ENCODE assay signal across 1 cellular context in genomic region chr10:43105119-43105792, GRCh38.
A peak's percentile ranks its signal among the peaks of the same experiment; 100 is the strongest.
TF ChIP-seq lines count a peak whose summit lies in the region.

No MANE protein-coding gene starts in this region.

TF ChIP-seq in HepG2, 621 proteins besides CTCF, POLR2A, EP300 and RAD21 (continued from another document and continues in another):
- TF ChIP-seq, protein P1, sequence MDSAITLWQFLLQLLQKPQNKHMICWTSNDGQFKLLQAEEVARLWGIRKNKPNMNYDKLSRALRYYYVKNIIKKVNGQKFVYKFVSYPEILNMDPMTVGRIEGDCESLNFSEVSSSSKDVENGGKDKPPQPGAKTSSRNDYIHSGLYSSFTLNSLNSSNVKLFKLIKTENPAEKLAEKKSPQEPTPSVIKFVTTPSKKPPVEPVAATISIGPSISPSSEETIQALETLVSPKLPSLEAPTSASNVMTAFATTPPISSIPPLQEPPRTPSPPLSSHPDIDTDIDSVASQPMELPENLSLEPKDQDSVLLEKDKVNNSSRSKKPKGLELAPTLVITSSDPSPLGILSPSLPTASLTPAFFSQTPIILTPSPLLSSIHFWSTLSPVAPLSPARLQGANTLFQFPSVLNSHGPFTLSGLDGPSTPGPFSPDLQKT (CRISPR knock-in tag; IDR thresholded peaks at IDR 0.05; ENCODE audit: borderline replicate concordance) = no peak
- TF ChIP-seq ZSCAN29 (CRISPR knock-in tag; conservative IDR thresholded peaks at IDR 0.05) (no peak), NFRKB (IDR thresholded peaks at IDR 0.05) (no peak), HDAC2 (CRISPR knock-in tag; IDR thresholded peaks at IDR 0.05) (no peak), IRF1 (CRISPR knock-in tag; IDR thresholded peaks at IDR 0.05; ENCODE audit: low read depth) (no peak), ZNF12 (CRISPR knock-in tag; IDR thresholded peaks at IDR 0.05) (no peak), CHD4 (IDR thresholded peaks at IDR 0.05; ENCODE audit: borderline replicate concordance, low read length) (no peak), ZNF670 (CRISPR knock-in tag; IDR thresholded peaks at IDR 0.05; ENCODE audit: borderline replicate concordance) (0 out of 2 replicates have a peak, but pooled peaks have one; percentile 43), MTF2 (CRISPR knock-in tag; IDR thresholded peaks at IDR 0.05; ENCODE audit: borderline replicate concordance) (no peak), KDM2A (CRISPR knock-in tag; IDR thresholded peaks at IDR 0.05; ENCODE audit: borderline replicate concordance, low read depth) (peak; percentile 85; the same call in 1 of the 2 replicates), NCOR1 (IDR thresholded peaks at IDR 0.05; ENCODE audit: borderline replicate concordance, low read length) (no peak), CENPBD1 (CRISPR knock-in tag; IDR thresholded peaks at IDR 0.05; ENCODE audit: borderline replicate concordance, low read depth) (no peak), SNRNP70 (IDR thresholded peaks at IDR 0.05; ENCODE audit: low read depth, low read length) (no peak), ZZZ3 (CRISPR knock-in tag; IDR thresholded peaks at IDR 0.05; ENCODE audit: borderline replicate concordance) (no peak), ZNF251 (CRISPR knock-in tag; IDR thresholded peaks at IDR 0.05) (no peak), MYNN (CRISPR knock-in tag; IDR thresholded peaks at IDR 0.05; ENCODE audit: low read depth) (no peak), ZNF354B (CRISPR knock-in tag; IDR thresholded peaks at IDR 0.05) (no peak), NPAS2 (CRISPR knock-in tag; IDR thresholded peaks at IDR 0.05; ENCODE audit: borderline replicate concordance) (no peak), CAMTA2 (CRISPR knock-in tag; IDR thresholded peaks at IDR 0.05; ENCODE audit: borderline replicate concordance) (no peak), ZNF781 (CRISPR knock-in tag; IDR thresholded peaks at IDR 0.05; ENCODE audit: borderline replicate concordance, not compliant biosample characterization) (no peak), RXRA (CRISPR knock-in tag; IDR thresholded peaks at IDR 0.05) (0 out of 2 replicates have a peak, but pooled peaks have one; percentile 12), HOXA9 (CRISPR knock-in tag; IDR thresholded peaks at IDR 0.05; ENCODE audit: borderline replicate concordance) (no peak), MXI1 (IDR thresholded peaks at IDR 0.05; ENCODE audit: borderline replicate concordance, low read depth, low read length) (no peak), RBM22 (optimal IDR thresholded peaks at IDR 0.05; ENCODE audit: low read length) (no peak), ARNTL (CRISPR knock-in tag; IDR thresholded peaks at IDR 0.05) (no peak), ZNF749 (CRISPR knock-in tag; IDR thresholded peaks at IDR 0.05; ENCODE audit: borderline replicate concordance) (no peak), IKZF4 (CRISPR knock-in tag; IDR thresholded peaks at IDR 0.05; ENCODE audit: borderline replicate concordance, low read depth, not compliant biosample characterization) (no peak), TMF1 (CRISPR knock-in tag; IDR thresholded peaks at IDR 0.05; ENCODE audit: low read depth) (no peak), TSC22D2 (CRISPR knock-in tag; IDR thresholded peaks at IDR 0.05; ENCODE audit: borderline replicate concordance) (no peak), ASH2L (IDR thresholded peaks at IDR 0.05; ENCODE audit: insufficient read length, low read depth, low read length) (no peak), ZNF543 (CRISPR knock-in tag; IDR thresholded peaks at IDR 0.05) (no peak), BRD4 (CRISPR knock-in tag; IDR thresholded peaks at IDR 0.05) (no peak), ZNF143 (CRISPR knock-in tag; IDR thresholded peaks at IDR 0.05) (no peak; the same call in 1 of the 2 replicates), KAT7 (CRISPR knock-in tag; IDR thresholded peaks at IDR 0.05; ENCODE audit: borderline replicate concordance) (no peak), STAG1 (CRISPR knock-in tag; IDR thresholded peaks at IDR 0.05) (peak; percentile 96), HIVEP1 (CRISPR knock-in tag; IDR thresholded peaks at IDR 0.05) (no peak), KLF11 (CRISPR knock-in tag; IDR thresholded peaks at IDR 0.05) (no peak), NFYC (CRISPR knock-in tag; IDR thresholded peaks at IDR 0.05) (no peak), ZNF292 (CRISPR knock-in tag; IDR thresholded peaks at IDR 0.05; ENCODE audit: borderline replicate concordance, low read depth) (no peak)
- TF ChIP-seq, protein P2, sequence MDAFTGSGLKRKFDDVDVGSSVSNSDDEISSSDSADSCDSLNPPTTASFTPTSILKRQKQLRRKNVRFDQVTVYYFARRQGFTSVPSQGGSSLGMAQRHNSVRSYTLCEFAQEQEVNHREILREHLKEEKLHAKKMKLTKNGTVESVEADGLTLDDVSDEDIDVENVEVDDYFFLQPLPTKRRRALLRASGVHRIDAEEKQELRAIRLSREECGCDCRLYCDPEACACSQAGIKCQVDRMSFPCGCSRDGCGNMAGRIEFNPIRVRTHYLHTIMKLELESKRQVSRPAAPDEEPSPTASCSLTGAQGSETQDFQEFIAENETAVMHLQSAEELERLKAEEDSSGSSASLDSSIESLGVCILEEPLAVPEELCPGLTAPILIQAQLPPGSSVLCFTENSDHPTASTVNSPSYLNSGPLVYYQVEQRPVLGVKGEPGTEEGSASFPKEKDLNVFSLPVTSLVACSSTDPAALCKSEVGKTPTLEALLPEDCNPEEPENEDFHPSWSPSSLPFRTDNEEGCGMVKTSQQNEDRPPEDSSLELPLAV (CRISPR knock-in tag; conservative IDR thresholded peaks at IDR 0.05; ENCODE audit: low read depth) = no peak
- TF ChIP-seq, protein P3, sequence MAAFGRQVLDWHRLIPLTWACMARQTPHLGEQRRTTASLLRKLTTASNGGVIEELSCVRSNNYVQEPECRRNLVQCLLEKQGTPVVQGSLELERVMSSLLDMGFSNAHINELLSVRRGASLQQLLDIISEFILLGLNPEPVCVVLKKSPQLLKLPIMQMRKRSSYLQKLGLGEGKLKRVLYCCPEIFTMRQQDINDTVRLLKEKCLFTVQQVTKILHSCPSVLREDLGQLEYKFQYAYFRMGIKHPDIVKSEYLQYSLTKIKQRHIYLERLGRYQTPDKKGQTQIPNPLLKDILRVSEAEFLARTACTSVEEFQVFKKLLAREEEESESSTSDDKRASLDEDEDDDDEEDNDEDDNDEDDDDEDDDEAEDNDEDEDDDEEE (CRISPR knock-in tag; IDR thresholded peaks at IDR 0.05) = no peak
- TF ChIP-seq, protein P4, sequence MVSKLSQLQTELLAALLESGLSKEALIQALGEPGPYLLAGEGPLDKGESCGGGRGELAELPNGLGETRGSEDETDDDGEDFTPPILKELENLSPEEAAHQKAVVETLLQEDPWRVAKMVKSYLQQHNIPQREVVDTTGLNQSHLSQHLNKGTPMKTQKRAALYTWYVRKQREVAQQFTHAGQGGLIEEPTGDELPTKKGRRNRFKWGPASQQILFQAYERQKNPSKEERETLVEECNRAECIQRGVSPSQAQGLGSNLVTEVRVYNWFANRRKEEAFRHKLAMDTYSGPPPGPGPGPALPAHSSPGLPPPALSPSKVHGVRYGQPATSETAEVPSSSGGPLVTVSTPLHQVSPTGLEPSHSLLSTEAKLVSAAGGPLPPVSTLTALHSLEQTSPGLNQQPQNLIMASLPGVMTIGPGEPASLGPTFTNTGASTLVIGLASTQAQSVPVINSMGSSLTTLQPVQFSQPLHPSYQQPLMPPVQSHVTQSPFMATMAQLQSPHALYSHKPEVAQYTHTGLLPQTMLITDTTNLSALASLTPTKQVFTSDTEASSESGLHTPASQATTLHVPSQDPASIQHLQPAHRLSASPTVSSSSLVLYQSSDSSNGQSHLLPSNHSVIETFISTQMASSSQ (IDR thresholded peaks at IDR 0.05; ENCODE audit: low read depth) = no peak
- TF ChIP-seq, protein P4 (CRISPR knock-in tag; IDR thresholded peaks at IDR 0.05; ENCODE audit: borderline replicate concordance) = no peak
- TF ChIP-seq, protein P5, sequence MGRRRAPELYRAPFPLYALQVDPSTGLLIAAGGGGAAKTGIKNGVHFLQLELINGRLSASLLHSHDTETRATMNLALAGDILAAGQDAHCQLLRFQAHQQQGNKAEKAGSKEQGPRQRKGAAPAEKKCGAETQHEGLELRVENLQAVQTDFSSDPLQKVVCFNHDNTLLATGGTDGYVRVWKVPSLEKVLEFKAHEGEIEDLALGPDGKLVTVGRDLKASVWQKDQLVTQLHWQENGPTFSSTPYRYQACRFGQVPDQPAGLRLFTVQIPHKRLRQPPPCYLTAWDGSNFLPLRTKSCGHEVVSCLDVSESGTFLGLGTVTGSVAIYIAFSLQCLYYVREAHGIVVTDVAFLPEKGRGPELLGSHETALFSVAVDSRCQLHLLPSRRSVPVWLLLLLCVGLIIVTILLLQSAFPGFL (CRISPR knock-in tag; IDR thresholded peaks at IDR 0.05) = no peak
- TF ChIP-seq, protein P6, sequence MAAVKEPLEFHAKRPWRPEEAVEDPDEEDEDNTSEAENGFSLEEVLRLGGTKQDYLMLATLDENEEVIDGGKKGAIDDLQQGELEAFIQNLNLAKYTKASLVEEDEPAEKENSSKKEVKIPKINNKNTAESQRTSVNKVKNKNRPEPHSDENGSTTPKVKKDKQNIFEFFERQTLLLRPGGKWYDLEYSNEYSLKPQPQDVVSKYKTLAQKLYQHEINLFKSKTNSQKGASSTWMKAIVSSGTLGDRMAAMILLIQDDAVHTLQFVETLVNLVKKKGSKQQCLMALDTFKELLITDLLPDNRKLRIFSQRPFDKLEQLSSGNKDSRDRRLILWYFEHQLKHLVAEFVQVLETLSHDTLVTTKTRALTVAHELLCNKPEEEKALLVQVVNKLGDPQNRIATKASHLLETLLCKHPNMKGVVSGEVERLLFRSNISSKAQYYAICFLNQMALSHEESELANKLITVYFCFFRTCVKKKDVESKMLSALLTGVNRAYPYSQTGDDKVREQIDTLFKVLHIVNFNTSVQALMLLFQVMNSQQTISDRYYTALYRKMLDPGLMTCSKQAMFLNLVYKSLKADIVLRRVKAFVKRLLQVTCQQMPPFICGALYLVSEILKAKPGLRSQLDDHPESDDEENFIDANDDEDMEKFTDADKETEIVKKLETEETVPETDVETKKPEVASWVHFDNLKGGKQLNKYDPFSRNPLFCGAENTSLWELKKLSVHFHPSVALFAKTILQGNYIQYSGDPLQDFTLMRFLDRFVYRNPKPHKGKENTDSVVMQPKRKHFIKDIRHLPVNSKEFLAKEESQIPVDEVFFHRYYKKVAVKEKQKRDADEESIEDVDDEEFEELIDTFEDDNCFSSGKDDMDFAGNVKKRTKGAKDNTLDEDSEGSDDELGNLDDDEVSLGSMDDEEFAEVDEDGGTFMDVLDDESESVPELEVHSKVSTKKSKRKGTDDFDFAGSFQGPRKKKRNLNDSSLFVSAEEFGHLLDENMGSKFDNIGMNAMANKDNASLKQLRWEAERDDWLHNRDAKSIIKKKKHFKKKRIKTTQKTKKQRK (IDR thresholded peaks at IDR 0.05; ENCODE audit: low read length) = no peak
